ENCODE assay signal across 8 cellular contexts in the genomic region with DNA sequence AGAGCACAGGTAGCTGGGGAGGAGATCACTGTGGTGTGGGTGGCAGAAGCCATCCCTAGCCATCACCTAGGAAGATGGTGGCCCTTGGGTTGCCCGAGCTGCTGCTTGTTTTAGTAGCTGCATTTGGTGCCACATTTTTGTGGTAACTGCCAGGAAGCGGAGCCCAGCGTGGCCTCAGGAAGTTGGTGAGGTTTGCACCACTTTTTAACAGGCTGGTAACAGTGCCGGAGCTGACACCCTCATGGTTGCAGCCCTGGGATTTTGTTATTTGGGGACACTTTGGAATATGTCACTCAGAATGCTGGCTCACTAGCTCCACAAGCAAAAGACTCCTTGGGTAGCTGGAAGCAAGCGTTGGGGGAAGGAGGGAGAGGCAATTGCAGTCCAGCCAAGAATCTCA. TPM values are rescaled to one million over a fixed set of nuclear protein-coding genes. Genes with fewer than 3 reads are reported as not detected.
A peak's percentile ranks its signal among the peaks of the same experiment; 100 is the strongest.
DNase-seq lines count a peak whose midpoint lies in the region; ATAC-seq and TF ChIP-seq lines count a peak whose summit lies in the region.

No MANE protein-coding gene starts in this region.

- peak overlapping the region; percentile 81 for H3K4me3 Mint-ChIP-seq in natural killer cell treated with Interleukin-12 subunit alpha and Interleukin-12 subunit beta and Interleukin-15 and Interleukin-18, amount 100 ng/mL, for 72 hours

- peaks cover 0 to 21% (median 7%) of the 10 kb centered on the region in 11 experiments; a peak in 9 of 22 replicates for H3K36me3 ChIP-seq in BLaER1 treated with 17β-estradiol and CSF1 and Interleukin-3, amounts not matched to agents 10 nM and 100 nM
- H3K36me3 ChIP-seq in MM.1S (replicated peaks; ENCODE audit: insufficient read depth, low read length) = no peaks in the 10 kb centered on the region

- no peaks in the 10 kb centered on the region for H3K9me2 ChIP-seq in MM.1S (replicated peaks; ENCODE audit: insufficient read depth, low read length)

- H3K27ac ChIP-seq in BLaER1 treated with 17β-estradiol and CSF1 and Interleukin-3, amounts not matched to agents 10 nM and 100 nM = peak overlapping the region in 10 of 11 experiments; percentile 29 to 89 (median 79); a peak in 20 of 22 replicates
- H3K27ac ChIP-seq in MM.1S (ENCODE audit: low read length) = peak overlapping the region; percentile 24; the same call in 1 of the 2 replicates

- H3K4me3 ChIP-seq in BLaER1 treated with 17β-estradiol and CSF1 and Interleukin-3, amounts not matched to agents 10 nM and 100 nM = peak overlapping the region in 9 of 10 experiments; percentile 5 to 50 (median 34); a peak in 12 of 20 replicates
- no peak overlapping the region for H3K4me3 ChIP-seq in MM.1S (ENCODE audit: low read length)

- no peaks in the 10 kb centered on the region for H3K9me3 ChIP-seq in BLaER1 treated with 17β-estradiol and CSF1 and Interleukin-3, amounts not matched to agents 10 nM and 100 nM (replicated peaks in 1 of 11)
- no peaks in the 10 kb centered on the region for H3K9me3 ChIP-seq in MM.1S (replicated peaks; ENCODE audit: insufficient read depth, low read length)

- peak; percentile 31 for DNase-seq in MM.1S
- DNase-seq in central memory CD4-positive, alpha-beta T cell = peak; percentile 50
- DNase-seq in natural killer cell treated with Interleukin-12 subunit alpha and Interleukin-12 subunit beta and Interleukin-15 and Interleukin-18, amount 100 ng/mL, for 72 hours (ENCODE audit: low spot score) = no peak
- no peak for DNase-seq in activated CD4-positive, CD25-positive, alpha-beta regulatory T cell (lab: John Stamatoyannopoulos, UW)
- DNase-seq in stimulated activated CD4-positive, alpha-beta T cell treated with anti-CD3 and anti-CD28 coated beads, Interleukin-2, amount 100 ng/mL, for 48 hours = no peak

- no peaks in the 10 kb centered on the region for H3F3A ChIP-seq in MM.1S (ENCODE audit: insufficient read depth, low read length)

- peak; percentile 47 to 57 for ATAC-seq in natural killer cell treated with Interleukin-12 subunit alpha and Interleukin-12 subunit beta and Interleukin-15 and Interleukin-18, amount 100 ng/mL, for 72 hours
- ATAC-seq in HG03565 (IDR thresholded peaks at IDR 0.05; ENCODE audit: unreplicated experiment) = no peak
- no peak for ATAC-seq in GM18873 (IDR thresholded peaks at IDR 0.05; ENCODE audit: low FRiP score, unreplicated experiment)

- H3K4me1 ChIP-seq in BLaER1 treated with 17β-estradiol and CSF1 and Interleukin-3, amounts not matched to agents 10 nM and 100 nM = peaks cover 79 to 88% (median 83%) of the 10 kb centered on the region in 10 experiments
- peaks cover 8% of the 10 kb centered on the region for H3K4me1 ChIP-seq in MM.1S (ENCODE audit: low read length)

- H3K27me3 Mint-ChIP-seq in natural killer cell treated with Interleukin-12 subunit alpha and Interleukin-12 subunit beta and Interleukin-15 and Interleukin-18, amount 100 ng/mL, for 72 hours = no peaks in the 10 kb centered on the region

- no peaks in the 10 kb centered on the region for H3K36me3 Mint-ChIP-seq in natural killer cell treated with Interleukin-12 subunit alpha and Interleukin-12 subunit beta and Interleukin-15 and Interleukin-18, amount 100 ng/mL, for 72 hours

- H4K20me1 ChIP-seq in BLaER1 treated with 17β-estradiol and CSF1 and Interleukin-3, amounts not matched to agents 10 nM and 100 nM = peaks cover 10 to 83% (median 24%) of the 10 kb centered on the region in 11 experiments; a peak in 17 of 22 replicates
- no peaks in the 10 kb centered on the region for H4K20me1 ChIP-seq in MM.1S (ENCODE audit: insufficient read depth, low read length)

- no peak overlapping the region for H2AFZ ChIP-seq in MM.1S (ENCODE audit: low read length)

- no peaks in the 10 kb centered on the region for H3K27me3 ChIP-seq in BLaER1 treated with 17β-estradiol and CSF1 and Interleukin-3, amounts not matched to agents 10 nM and 100 nM
- H3K27me3 ChIP-seq in MM.1S (replicated peaks; ENCODE audit: insufficient read depth, low read length) = no peaks in the 10 kb centered on the region

- H3K9ac ChIP-seq in BLaER1 treated with 17β-estradiol and CSF1 and Interleukin-3, amounts not matched to agents 10 nM and 100 nM = peak overlapping the region in 10 of 11 experiments; percentile 2 to 75 (median 66); a peak in 18 of 22 replicates
- no peak overlapping the region for H3K9ac ChIP-seq in MM.1S (ENCODE audit: low read length)

- no peak for TF ChIP-seq CTCF in MM.1S (IDR thresholded peaks at IDR 0.05; ENCODE audit: low read length)

- peak overlapping the region; percentile 84 to 92 for H3K27ac Mint-ChIP-seq in natural killer cell treated with Interleukin-12 subunit alpha and Interleukin-12 subunit beta and Interleukin-15 and Interleukin-18, amount 100 ng/mL, for 72 hours

- H3K4me2 ChIP-seq in BLaER1 treated with 17β-estradiol and CSF1 and Interleukin-3, amounts not matched to agents 10 nM and 100 nM = peak overlapping the region; percentile 80 to 99 (median 88)
- peak overlapping the region; percentile 43 for H3K4me2 ChIP-seq in MM.1S (ENCODE audit: low read depth, low read length)

- peaks cover 93% of the 10 kb centered on the region for H3K79me2 ChIP-seq in MM.1S (ENCODE audit: low read length)

- H3K9me3 Mint-ChIP-seq in natural killer cell treated with Interleukin-12 subunit alpha and Interleukin-12 subunit beta and Interleukin-15 and Interleukin-18, amount 100 ng/mL, for 72 hours = no peaks in the 10 kb centered on the region

- H3K4me1 Mint-ChIP-seq in natural killer cell treated with Interleukin-12 subunit alpha and Interleukin-12 subunit beta and Interleukin-15 and Interleukin-18, amount 100 ng/mL, for 72 hours (ENCODE audit: low read depth in 2 of 2) = peaks cover 73 to 78% of the 10 kb centered on the region in 2 donors

RNA-seq across cellular contexts. Expression of a gene that starts 22.1 kb away (rescaled TPM):
- 100 to 1,000 TPM; 342 to 574 TPM for total RNA-seq in natural killer cell treated with Interleukin-12 subunit alpha and Interleukin-12 subunit beta and Interleukin-15 and Interleukin-18, amount 100 ng/mL, for 72 hours

RNA-seq across cellular contexts. Expression of a gene that starts 50.5 kb away (rescaled TPM):
- total RNA-seq in natural killer cell treated with Interleukin-12 subunit alpha and Interleukin-12 subunit beta and Interleukin-15 and Interleukin-18, amount 100 ng/mL, for 72 hours = 100 to 1,000 TPM; 216 to 286 TPM

RNA-seq across cellular contexts. Expression of a gene that starts 51.8 kb away (rescaled TPM):
- total RNA-seq in natural killer cell treated with Interleukin-12 subunit alpha and Interleukin-12 subunit beta and Interleukin-15 and Interleukin-18, amount 100 ng/mL, for 72 hours = 100 to 1,000 TPM in 1 of 2 donors, 10 to 100 TPM in 1; 81.4 to 318 TPM

Comparison
In these comparisons a context has a peak if more than half of its experiments do, and no peak if none do; other contexts are left out.
1. DNase-seq: peak in MM.1S (single experiment) and central memory CD4-positive, alpha-beta T cell (single experiment); none in natural killer cell treated with Interleukin-12 subunit alpha and Interleukin-12 subunit beta and Interleukin-15 and Interleukin-18, amount 100 ng/mL, for 72 hours (single experiment), activated CD4-positive, CD25-positive, alpha-beta regulatory T cell (0 of 4) and stimulated activated CD4-positive, alpha-beta T cell treated with anti-CD3 and anti-CD28 coated beads, Interleukin-2, amount 100 ng/mL, for 48 hours (0 of 2).
2. ATAC-seq: peak in natural killer cell treated with Interleukin-12 subunit alpha and Interleukin-12 subunit beta and Interleukin-15 and Interleukin-18, amount 100 ng/mL, for 72 hours (2 of 2); none in HG03565 (single experiment) and GM18873 (single experiment).